In genomic region chr18:50720281-50720680, GRCh38 we compare ENCODE assay signal across 23 cellular contexts.
DNase-seq lines count a peak whose midpoint lies in the region; TF ChIP-seq lines count a peak whose summit lies in the region.
"Had no signal": no experiment of that assay in that cellular context is flagged by ENCODE, and none has a peak within 500 bp of the region (broad histone marks: within the 10 kb centered on the region; RNA-seq: fewer than 3 reads in every experiment).

No MANE protein-coding gene starts in this region.

- CTCF ChIA-PET in RWPE1 (lab: Yijun Ruan, JAX) = no interaction called here

- H3K36me3 ChIP-seq in right atrium auricular region (peaks cover 7% of the 10 kb centered on the region), ovary (no peaks in the 10 kb centered on the region)

- H3K36me3 Mint-ChIP-seq in glutamatergic neuron (ENCODE audit: unreplicated experiment) = peaks cover 17% of the 10 kb centered on the region

- peaks cover 4% of the 10 kb centered on the region for H3K27me3 Mint-ChIP-seq in glutamatergic neuron (ENCODE audit: unreplicated experiment)

- no peak for TF ChIP-seq CTCF in RWPE1 (conservative IDR thresholded peaks at IDR 0.05; ENCODE audit: low read depth)
- TF ChIP-seq CTCF in glutamatergic neuron (IDR thresholded peaks at IDR 0.05; ENCODE audit: partially characterized antibody, unreplicated experiment) = no peak
- TF ChIP-seq CTCF in right atrium auricular region (IDR thresholded peaks at IDR 0.05) = no peak
- no peak for TF ChIP-seq CTCF in ovary (IDR thresholded peaks at IDR 0.05)

- POLR2A ChIA-PET in RWPE1 (lab: Yijun Ruan, JAX; ENCODE audit: low non-redundant PET) = no interaction called here

- peak; percentile 21 for DNase-seq in NCI-H2171 treated with DMSO at 0.1 percent for 48 hours (lab: John Stamatoyannopoulos, UW)
- DNase-seq in NCI-H2171 (lab: John Stamatoyannopoulos, UW) = no peak
- DNase-seq in RWPE1 (ENCODE audit: low spot score) = peak; percentile 12
- no peak for DNase-seq in glutamatergic neuron
- DNase-seq in retina = peak; percentile 55
- no peak for DNase-seq in HuH-7 (ENCODE audit: low spot score)
- DNase-seq in right atrium auricular region (ENCODE audit: low spot score) = no peak
- DNase-seq in ovary = no peak
- DNase-seq: Calu3, GDM1, HCEC 1CT, IMR-90, KG1, NCI-H1048, NCI-H1436, NCI-H187, NCI-H2081 treated with DMSO at 0.1 percent for 48 hours, NCI-H446 treated with DMSO at 0.1 percent for 48 hours, NCI-H748 treated with DMSO at 0.1 percent for 48 hours, RPMI8226, SHP77 had no signal

- no peak for TF ChIP-seq POLR2A in ovary (IDR thresholded peaks at IDR 0.05)

- no peak overlapping the region for H3K4me3 ChIP-seq in right atrium auricular region
- no peak overlapping the region for H3K4me3 ChIP-seq in ovary
- H3K4me3 ChIP-seq: GM12878 had no signal

- H3K4me1 Mint-ChIP-seq in glutamatergic neuron (ENCODE audit: low read depth, unreplicated experiment) = peaks cover 27% of the 10 kb centered on the region

- TF ChIP-seq EP300 in ovary (IDR thresholded peaks at IDR 0.05) = no peak

- WGBS in ovary, 3 donors = 82 to 90% (median 87%) methylated on average over 4 of the region's 4 CpGs

- H3K27ac Mint-ChIP-seq in glutamatergic neuron (ENCODE audit: unreplicated experiment) = peak overlapping the region; percentile 11
- H3K27ac Mint-ChIP-seq: T-helper 1 cell treated with Interleukin-12 subunit alpha and Interleukin-12 subunit beta and Interleukin-4 antibody, amounts not matched to agents 30 μg/mL and 1 μg/mL, for 36 hours had no signal

- H3K4me3 Mint-ChIP-seq in glutamatergic neuron (ENCODE audit: unreplicated experiment) = no peak overlapping the region
- H3K4me3 Mint-ChIP-seq: T-helper 1 cell treated with Interleukin-12 subunit alpha and Interleukin-12 subunit beta and Interleukin-4 antibody, amounts not matched to agents 30 μg/mL and 1 μg/mL, for 36 hours had no signal

- H3K9me3 ChIP-seq in right atrium auricular region (no peaks in the 10 kb centered on the region), ovary (peaks cover 0 to 3% of the 10 kb centered on the region in 2 donors)

- H3K9me3 Mint-ChIP-seq in glutamatergic neuron (ENCODE audit: unreplicated experiment) = peaks cover 19% of the 10 kb centered on the region
- H3K9me3 Mint-ChIP-seq: T-helper 1 cell treated with Interleukin-12 subunit alpha and Interleukin-12 subunit beta and Interleukin-4 antibody, amounts not matched to agents 30 μg/mL and 1 μg/mL, for 36 hours had no signal

- H3K27ac ChIP-seq in RWPE1 = no peak overlapping the region
- H3K27ac ChIP-seq in right atrium auricular region = no peak overlapping the region
- no peak overlapping the region for H3K27ac ChIP-seq in ovary

- intact Hi-C loops in ovary (cut with DNase I) = no loop called here

- no peaks in the 10 kb centered on the region for H3K27me3 ChIP-seq in right atrium auricular region
- H3K27me3 ChIP-seq in ovary = no peaks in the 10 kb centered on the region

- H3K4me1 ChIP-seq in right atrium auricular region (peaks cover 0 to 21% of the 10 kb centered on the region in 2 donors), ovary (ENCODE audit: insufficient read depth) (peaks cover 2% of the 10 kb centered on the region)

Comparison
In these comparisons a context has a peak if more than half of its experiments do, and no peak if none do; other contexts are left out.
1. DNase-seq: peak in NCI-H2171 treated with DMSO at 0.1 percent for 48 hours (single experiment), RWPE1 (single experiment) and retina (single experiment); none in NCI-H2171 (single experiment), glutamatergic neuron (single experiment), HuH-7 (single experiment), right atrium auricular region (single experiment) and ovary (0 of 5).